Comparison of ENCODE assay signal across 8 cellular contexts in genomic region chr15:77634266-77634962, GRCh38. TPM values are rescaled to one million over a fixed set of nuclear protein-coding genes. Genes with fewer than 3 reads are reported as not detected.
A peak's percentile ranks its signal among the peaks of the same experiment; 100 is the strongest.
DNase-seq lines count a peak whose midpoint lies in the region; ATAC-seq and TF ChIP-seq lines count a peak whose summit lies in the region.

No MANE protein-coding gene starts in this region.

- peaks cover 0 to 1% (median 0%) of the 10 kb centered on the region in 5 donors for H3K36me3 Mint-ChIP-seq in naive thymus-derived CD4-positive, alpha-beta T cell

- POLR2A ChIA-PET in naive thymus-derived CD4-positive, alpha-beta T cell (lab: Charles Lee), result no interaction called here

- H3K4me3 Mint-ChIP-seq in naive thymus-derived CD4-positive, alpha-beta T cell, result peak overlapping the region; percentile 7 to 84 (median 66)

- TF ChIP-seq POLR2A in stomach (IDR thresholded peaks at IDR 0.05), result no peak

- CTCF ChIA-PET in naive thymus-derived CD4-positive, alpha-beta T cell (lab: Charles Lee), result interaction anchor here (0.6 kb wide), 1 partner anchor 731 kb away, joined by 3 read pairs; no protein-coding TSS in a partner anchor

- no peak overlapping the region for H3K4me3 ChIP-seq in epithelial cell of proximal tubule (ENCODE audit: low read depth, low read length)
- no peak overlapping the region for H3K4me3 ChIP-seq in naive thymus-derived CD4-positive, alpha-beta T cell (ENCODE audit: low read length)
- H3K4me3 ChIP-seq in stomach, result peak overlapping the region in 2 of 4 donors; percentile 21 to 34

- WGBS in stomach, 5 donors, result 2 to 16% (median 3%) methylated on average over 5 to 34 of the region's 34 CpGs

- H3K9me3 ChIP-seq in naive thymus-derived CD4-positive, alpha-beta T cell (ENCODE audit: control insufficient read depth in 2 of 3, low read length in 3 of 3), result no peaks in the 10 kb centered on the region
- H3K9me3 ChIP-seq in stomach, result no peaks in the 10 kb centered on the region

- no peak overlapping the region for H3K27ac ChIP-seq in naive thymus-derived CD4-positive, alpha-beta T cell (ENCODE audit: low read depth, low read length)
- no peak overlapping the region for H3K27ac ChIP-seq in stomach

- TF ChIP-seq EP300 in stomach (IDR thresholded peaks at IDR 0.05), result no peak

- no peak for ATAC-seq in naive thymus-derived CD4-positive, alpha-beta T cell
- no peak for ATAC-seq in HG02840 (IDR thresholded peaks at IDR 0.05; ENCODE audit: low FRiP score, unreplicated experiment)

- no peak overlapping the region for H3K27ac Mint-ChIP-seq in naive thymus-derived CD4-positive, alpha-beta T cell

- H3K27me3 ChIP-seq in naive thymus-derived CD4-positive, alpha-beta T cell (ENCODE audit: control insufficient read depth in 2 of 2, insufficient read depth in 2 of 2, low read length in 2 of 2), result peaks cover 0 to 18% of the 10 kb centered on the region in 2 donors
- H3K27me3 ChIP-seq in stomach, result peaks cover 14 to 94% (median 53%) of the 10 kb centered on the region in 3 donors

- intact Hi-C loops in naive thymus-derived CD4-positive, alpha-beta T cell (cut with micrococcal nuclease), result loop anchor here (1.0 to 5.0 kb wide), 2 partner anchors 187 to 243 kb away; no protein-coding TSS in a partner anchor
- intact Hi-C loops in stomach (cut with DNase I; ENCODE audit: low total_unique reads), result no loop called here

- H3K4me1 ChIP-seq in naive thymus-derived CD4-positive, alpha-beta T cell (ENCODE audit: control insufficient read depth in 2 of 2, insufficient read depth in 2 of 2, low read length in 2 of 2), result peaks cover 0 to 9% of the 10 kb centered on the region in 2 donors
- peaks cover 18 to 38% (median 34%) of the 10 kb centered on the region in 4 donors for H3K4me1 ChIP-seq in stomach

- TF ChIP-seq CTCF in epithelial cell of proximal tubule (conservative IDR thresholded peaks at IDR 0.05; ENCODE audit: low read depth, low read length) (peak; percentile 61), stomach (IDR thresholded peaks at IDR 0.05) (peak in 4 of 7 experiments; percentile 12 to 48 (median 31))

- no peaks in the 10 kb centered on the region for H3K36me3 ChIP-seq in naive thymus-derived CD4-positive, alpha-beta T cell (ENCODE audit: control insufficient read depth in 2 of 3, insufficient read depth in 3 of 3, low read length in 3 of 3)
- no peaks in the 10 kb centered on the region for H3K36me3 ChIP-seq in stomach

- H3K27me3 Mint-ChIP-seq in naive thymus-derived CD4-positive, alpha-beta T cell, result peaks cover 28 to 63% (median 45%) of the 10 kb centered on the region in 5 donors

- H3K9me3 Mint-ChIP-seq in naive thymus-derived CD4-positive, alpha-beta T cell, result no peaks in the 10 kb centered on the region

- DNase-seq in NCI-H2171 treated with DMSO at 0.1 percent for 48 hours (lab: John Stamatoyannopoulos, UW), result peak; percentile 15
- no peak for DNase-seq in NCI-H2171 (lab: John Stamatoyannopoulos, UW)
- peak; percentile 59 for DNase-seq in NCI-H226
- DNase-seq in activated CD8-positive, alpha-beta memory T cell treated with anti-CD3 and anti-CD28 coated beads for 48 hours (ENCODE audit: low read depth in 2 of 3, low spot score in 2 of 3), result peak; percentile 29 to 54 (median 37)
- DNase-seq in epithelial cell of proximal tubule (ENCODE audit: low read depth), result no peak
- peak in 7 of 9 donors; percentile 13 to 68 (median 26) for DNase-seq in naive thymus-derived CD4-positive, alpha-beta T cell
- peak; percentile 74 for DNase-seq in stomach

- peaks cover 6 to 20% (median 13%) of the 10 kb centered on the region in 7 donors for H3K4me1 Mint-ChIP-seq in naive thymus-derived CD4-positive, alpha-beta T cell

RNA-seq across cellular contexts. Expression of gene LINGO1, which starts 1.7 kb away (rescaled TPM):
- 0.14 TPM in 1 of 2 replicates, not detected in the other for total RNA-seq in epithelial cell of proximal tubule
- total RNA-seq in naive thymus-derived CD4-positive, alpha-beta T cell, result not detected
- not detected for polyA plus RNA-seq in naive thymus-derived CD4-positive, alpha-beta T cell
- total RNA-seq in stomach, result under 1 TPM in 2 of 5 donors, not detected in 3; 0.55 to 0.58 TPM
- 1 to 10 TPM in 1 of 3 donors, under 1 TPM in 1, not detected in 1; 0.25 to 1.3 TPM for polyA plus RNA-seq in stomach

Comparison
In these comparisons a context has a peak if more than half of its experiments do, and no peak if none do; other contexts are left out.
1. DNase-seq: peak in NCI-H2171 treated with DMSO at 0.1 percent for 48 hours (single experiment), NCI-H226 (single experiment), activated CD8-positive, alpha-beta memory T cell treated with anti-CD3 and anti-CD28 coated beads for 48 hours (3 of 3), naive thymus-derived CD4-positive, alpha-beta T cell (7 of 9) and stomach (single experiment); none in NCI-H2171 (single experiment) and epithelial cell of proximal tubule (single experiment).